8 cellular contexts compared by ENCODE assay signal in genomic region chr14:102363182-102363952, GRCh38. TPM values are rescaled to one million over a fixed set of nuclear protein-coding genes. Genes with fewer than 3 reads are reported as not detected.
DNase-seq lines count a peak whose midpoint lies in the region; ATAC-seq and TF ChIP-seq lines count a peak whose summit lies in the region.

No MANE protein-coding gene starts in this region.

- H3K36me3 ChIP-seq in DOHH2 (ENCODE audit: control insufficient read depth, low read length): peaks cover 3% of the 10 kb centered on the region; the same call in 1 of the 2 replicates
- H3K36me3 ChIP-seq in HUES48 (ENCODE audit: control insufficient read depth, insufficient read depth, low read length): peaks cover 7% of the 10 kb centered on the region; the same call in 1 of the 2 replicates
- H3K36me3 ChIP-seq in muscle layer of colon (ENCODE audit: insufficient read depth, low read length): peaks cover under 1% of the 10 kb centered on the region
- peaks cover 8% of the 10 kb centered on the region for H3K36me3 ChIP-seq in suprapubic skin

- H3K27ac ChIP-seq in DOHH2 (ENCODE audit: low read depth, low read length) (peak overlapping the region; percentile 20; the same call in 1 of the 2 replicates), HUES48 (ENCODE audit: low read depth, low read length) (peak overlapping the region; percentile 49), muscle layer of colon (ENCODE audit: low read depth, low read length) (peak overlapping the region; percentile 97), suprapubic skin (peak overlapping the region; percentile 91)

- peaks cover 9% of the 10 kb centered on the region for H3K36me3 Mint-ChIP-seq in activated CD4-positive, alpha-beta T cell treated with anti-CD3 and anti-CD28 coated beads, Interleukin-2, amount 10 ng/mL, durations not matched to agents 24 days and 14 days (ENCODE audit: low read depth)

- H3K9me3 Mint-ChIP-seq in activated CD4-positive, alpha-beta T cell treated with anti-CD3 and anti-CD28 coated beads, Interleukin-2, amount 10 ng/mL, durations not matched to agents 24 days and 14 days: no peaks in the 10 kb centered on the region

- H3K27me3 ChIP-seq in DOHH2 (ENCODE audit: control insufficient read depth, low read length): no peaks in the 10 kb centered on the region
- H3K27me3 ChIP-seq in HUES48 (ENCODE audit: control insufficient read depth, insufficient read depth, low read length): no peaks in the 10 kb centered on the region
- no peaks in the 10 kb centered on the region for H3K27me3 ChIP-seq in muscle layer of colon (ENCODE audit: control insufficient read depth in 1 of 2, insufficient read depth in 2 of 2, low read length in 2 of 2)
- no peaks in the 10 kb centered on the region for H3K27me3 ChIP-seq in suprapubic skin

- WGBS in suprapubic skin: 8% methylated on average over 15 of the region's 53 CpGs

- ATAC-seq in GM21390 (IDR thresholded peaks at IDR 0.05; ENCODE audit: unreplicated experiment): peak; percentile 30

- intact Hi-C loops in activated CD4-positive, alpha-beta T cell treated with anti-CD3 and anti-CD28 coated beads, Interleukin-2, amount 10 ng/mL, durations not matched to agents 24 days and 14 days (cut with micrococcal nuclease): loop anchor here (2.0 to 5.0 kb wide), 4 partner anchors 153 to 459 kb away; partner anchors contain the start of gene DYNC1H1

- H3K9me2 ChIP-seq in DOHH2 (replicated peaks; ENCODE audit: control insufficient read depth, low read length): no peaks in the 10 kb centered on the region

- H3K4me2 ChIP-seq in DOHH2 (ENCODE audit: low read length): peak overlapping the region; percentile 79

- peak; percentile 81 for DNase-seq in activated CD4-positive, alpha-beta T cell treated with anti-CD3 and anti-CD28 coated beads, Interleukin-2, amount 10 ng/mL, durations not matched to agents 24 days and 14 days
- no peak for DNase-seq in epithelial cell of proximal tubule (ENCODE audit: low read depth)
- peak in 1 of 2 donors; percentile 83 for DNase-seq in suprapubic skin (ENCODE audit: low spot score in 2 of 2)
- no peak for DNase-seq in 8988T

- peaks cover 30% of the 10 kb centered on the region for H3K4me1 Mint-ChIP-seq in activated CD4-positive, alpha-beta T cell treated with anti-CD3 and anti-CD28 coated beads, Interleukin-2, amount 10 ng/mL, durations not matched to agents 24 days and 14 days

- no peaks in the 10 kb centered on the region for H3K9me3 ChIP-seq in DOHH2 (ENCODE audit: control insufficient read depth, insufficient read depth, low read length)
- H3K9me3 ChIP-seq in HUES48 (ENCODE audit: control insufficient read depth, insufficient read depth, low read length): no peaks in the 10 kb centered on the region
- no peaks in the 10 kb centered on the region for H3K9me3 ChIP-seq in muscle layer of colon (ENCODE audit: low read length)
- no peaks in the 10 kb centered on the region for H3K9me3 ChIP-seq in suprapubic skin

- no peak for TF ChIP-seq EP300 in suprapubic skin (IDR thresholded peaks at IDR 0.05)

- H3K9ac ChIP-seq in HUES48 (ENCODE audit: low read depth, low read length) (peak overlapping the region; percentile 22; the same call in 1 of the 2 replicates), muscle layer of colon (ENCODE audit: low read length) (peak overlapping the region; percentile 62)

- H3K4me3 ChIP-seq in DOHH2 (ENCODE audit: low read length) (peak overlapping the region; percentile 80), HUES48 (ENCODE audit: low read depth, low read length) (peak overlapping the region; percentile 95), epithelial cell of proximal tubule (ENCODE audit: low read depth, low read length) (peak overlapping the region; percentile 82), muscle layer of colon (ENCODE audit: low read depth in 1 of 2, low read length in 2 of 2) (peak overlapping the region; percentile 86 to 99), suprapubic skin (peak overlapping the region; percentile 88)

- peak overlapping the region; percentile 92 for H3K27ac Mint-ChIP-seq in activated CD4-positive, alpha-beta T cell treated with anti-CD3 and anti-CD28 coated beads, Interleukin-2, amount 10 ng/mL, durations not matched to agents 24 days and 14 days

- no peaks in the 10 kb centered on the region for H4K20me1 ChIP-seq in DOHH2 (ENCODE audit: control insufficient read depth, insufficient read depth, low read depth, low read length)

- H3K4me1 ChIP-seq in DOHH2 (ENCODE audit: control insufficient read depth, low read length): peaks cover 48% of the 10 kb centered on the region
- H3K4me1 ChIP-seq in HUES48 (ENCODE audit: control insufficient read depth, insufficient read depth, low read length): peaks cover 8% of the 10 kb centered on the region
- peaks cover 29% of the 10 kb centered on the region for H3K4me1 ChIP-seq in muscle layer of colon (ENCODE audit: insufficient read depth, low read length)
- H3K4me1 ChIP-seq in suprapubic skin: peaks cover 28% of the 10 kb centered on the region

- H3K79me2 ChIP-seq in DOHH2 (ENCODE audit: control insufficient read depth, low read length): peaks cover 51% of the 10 kb centered on the region

- TF ChIP-seq POLR2A in suprapubic skin (IDR thresholded peaks at IDR 0.05): no peak

- H3K4me3 Mint-ChIP-seq in activated CD4-positive, alpha-beta T cell treated with anti-CD3 and anti-CD28 coated beads, Interleukin-2, amount 10 ng/mL, durations not matched to agents 24 days and 14 days: no peak overlapping the region

- no peak for TF ChIP-seq CTCF in DOHH2 (IDR thresholded peaks at IDR 0.05; ENCODE audit: low read depth, low read length, poor library complexity, severe bottlenecking)
- no peak for TF ChIP-seq CTCF in epithelial cell of proximal tubule (conservative IDR thresholded peaks at IDR 0.05; ENCODE audit: low read depth, low read length)
- TF ChIP-seq CTCF in suprapubic skin (IDR thresholded peaks at IDR 0.05): no peak

- peaks cover 22% of the 10 kb centered on the region for H3F3A ChIP-seq in DOHH2 (ENCODE audit: control insufficient read depth, insufficient read depth)

- peaks cover 2% of the 10 kb centered on the region for H3K27me3 Mint-ChIP-seq in activated CD4-positive, alpha-beta T cell treated with anti-CD3 and anti-CD28 coated beads, Interleukin-2, amount 10 ng/mL, durations not matched to agents 24 days and 14 days

RNA-seq across cellular contexts. Expression of gene TECPR2, which starts 0.6 kb away (rescaled TPM):
- total RNA-seq in activated CD4-positive, alpha-beta T cell treated with anti-CD3 and anti-CD28 coated beads, Interleukin-2, amount 10 ng/mL, durations not matched to agents 24 days and 14 days: 6.4 and 7.4 TPM in 2 replicates
- total RNA-seq in epithelial cell of proximal tubule: 5.1 and 16.4 TPM in 2 replicates
- total RNA-seq in suprapubic skin: 10 to 100 TPM; 12.1 to 22.6 (median 16.8) TPM

RNA-seq across cellular contexts. Expression of gene CINP, which starts 0.7 kb away (rescaled TPM):
- total RNA-seq in activated CD4-positive, alpha-beta T cell treated with anti-CD3 and anti-CD28 coated beads, Interleukin-2, amount 10 ng/mL, durations not matched to agents 24 days and 14 days: 43.7 and 46.2 TPM in 2 replicates
- total RNA-seq in epithelial cell of proximal tubule (43.5 and 44.5 TPM in 2 replicates), suprapubic skin (10 to 100 TPM; 28.3 to 35.1 (median 29.4) TPM)

RNA-seq across cellular contexts. Expression of gene ZNF839, which starts 43.8 kb away (rescaled TPM):
- 18.3 and 20.9 TPM in 2 replicates for total RNA-seq in activated CD4-positive, alpha-beta T cell treated with anti-CD3 and anti-CD28 coated beads, Interleukin-2, amount 10 ng/mL, durations not matched to agents 24 days and 14 days
- total RNA-seq in epithelial cell of proximal tubule: 8.2 and 16.9 TPM in 2 replicates
- 10 to 100 TPM in 3 of 4 donors, 1 to 10 TPM in 1; 9.2 to 41.0 (median 17.7) TPM for total RNA-seq in suprapubic skin

RNA-seq across cellular contexts. Expression of gene MOK, which starts 58.4 kb away (rescaled TPM):
- total RNA-seq in activated CD4-positive, alpha-beta T cell treated with anti-CD3 and anti-CD28 coated beads, Interleukin-2, amount 10 ng/mL, durations not matched to agents 24 days and 14 days: 6.9 and 7.6 TPM in 2 replicates
- total RNA-seq in epithelial cell of proximal tubule (2.3 and 7.5 TPM in 2 replicates), suprapubic skin (10 to 100 TPM; 13.0 to 25.4 (median 17.0) TPM)

Comparison
In these comparisons a context has a peak if more than half of its experiments do, and no peak if none do; other contexts are left out.
1. H3K27ac ChIP-seq: peak in every context shown above with its lines; median percentile 97 in muscle layer of colon; 91 in suprapubic skin; 49 in HUES48; 20 in DOHH2.